Comparison of ENCODE assay signal across 8 cellular contexts in genomic region chr3:105752791-105753415, GRCh38.
DNase-seq lines count a peak whose midpoint lies in the region; ATAC-seq and TF ChIP-seq lines count a peak whose summit lies in the region.

No MANE protein-coding gene starts in this region.

- H3K36me3 ChIP-seq in OCI-LY1 (ENCODE audit: insufficient read depth, low read length) = peaks cover 27% of the 10 kb centered on the region

- H3K9me2 ChIP-seq in OCI-LY1 (ENCODE audit: low read depth, low read length) = no peaks in the 10 kb centered on the region

- TF ChIP-seq CTCF in OCI-LY1 (IDR thresholded peaks at IDR 0.05; ENCODE audit: low read length) (no peak), cardiac fibroblast (IDR thresholded peaks at IDR 0.05; ENCODE audit: low read depth, low read length) (no peak)

- H3K27me3 Mint-ChIP-seq in stimulated activated naive CD8-positive, alpha-beta T cell treated with anti-CD3 and anti-CD28 coated beads, Interleukin-15, amount 100 ng/mL, for 72 hours = no peaks in the 10 kb centered on the region

- peak; percentile 83 for ATAC-seq in stimulated activated naive CD8-positive, alpha-beta T cell treated with anti-CD3 and anti-CD28 coated beads, Interleukin-15, amount 100 ng/mL, for 72 hours
- ATAC-seq in GM19023 (IDR thresholded peaks at IDR 0.05; ENCODE audit: unreplicated experiment) = no peak

- peak overlapping the region; percentile 57 for H3K4me2 ChIP-seq in OCI-LY1 (ENCODE audit: low read length)

- H3K4me1 Mint-ChIP-seq in stimulated activated naive CD8-positive, alpha-beta T cell treated with anti-CD3 and anti-CD28 coated beads, Interleukin-15, amount 100 ng/mL, for 72 hours = peaks cover 74% of the 10 kb centered on the region

- no peaks in the 10 kb centered on the region for H4K20me1 ChIP-seq in OCI-LY1 (ENCODE audit: insufficient read depth, low read length)

- H3K4me3 ChIP-seq in OCI-LY1 (ENCODE audit: low read depth, low read length, poor library complexity, severe bottlenecking) = no peak overlapping the region
- H3K4me3 ChIP-seq in cardiac fibroblast (replicated peaks in 1 of 2; ENCODE audit: low read depth in 2 of 2, low read length in 2 of 2) = no peak overlapping the region

- H3K27ac Mint-ChIP-seq in stimulated activated naive CD8-positive, alpha-beta T cell treated with anti-CD3 and anti-CD28 coated beads, Interleukin-15, amount 100 ng/mL, for 72 hours = peak overlapping the region; percentile 81 to 98

- no peaks in the 10 kb centered on the region for H3K27me3 ChIP-seq in OCI-LY1 (ENCODE audit: insufficient read depth, low read length)

- peaks cover 37% of the 10 kb centered on the region for H3K4me1 ChIP-seq in OCI-LY1 (ENCODE audit: insufficient read depth, low read length, severe bottlenecking)

- H3K9ac ChIP-seq in OCI-LY1 (ENCODE audit: low read length) = peak overlapping the region; percentile 46

- intact Hi-C loops in posterior vena cava (cut with DNase I) = no loop called here

- no peaks in the 10 kb centered on the region for H3K79me2 ChIP-seq in OCI-LY1 (ENCODE audit: insufficient read depth, low read length)

- no peak overlapping the region for H2AFZ ChIP-seq in OCI-LY1 (ENCODE audit: low read length)

- H3K4me3 Mint-ChIP-seq in stimulated activated naive CD8-positive, alpha-beta T cell treated with anti-CD3 and anti-CD28 coated beads, Interleukin-15, amount 100 ng/mL, for 72 hours = peak overlapping the region; percentile 58 to 79

- H3F3A ChIP-seq in OCI-LY1 (ENCODE audit: insufficient read depth, low read length) = no peaks in the 10 kb centered on the region

- H3K9me3 ChIP-seq in OCI-LY1 (ENCODE audit: low read length) = no peaks in the 10 kb centered on the region; the same call in 1 of the 2 replicates

- H3K27ac ChIP-seq in OCI-LY1 (ENCODE audit: low read depth, low read length, poor library complexity, severe bottlenecking) = peak overlapping the region; percentile 91

- peak; percentile 37 for DNase-seq in stimulated activated CD4-positive, alpha-beta T cell treated with anti-CD3 and anti-CD28 coated beads, Interleukin-15, amount 100 ng/mL, for 24 hours
- no peak for DNase-seq in stimulated activated CD4-positive, alpha-beta T cell treated with anti-CD3 and anti-CD28 coated beads, Interleukin-2, amount 100 ng/mL, for 48 hours
- peak; percentile 41 to 55 for DNase-seq in cardiac fibroblast (ENCODE audit: low read depth in 2 of 2)
- no peak for DNase-seq in stimulated activated naive CD8-positive, alpha-beta T cell treated with anti-CD3 and anti-CD28 coated beads, Interleukin-15, amount 100 ng/mL, for 72 hours
- DNase-seq in posterior vena cava (ENCODE audit: low spot score) = no peak
- no peak for DNase-seq in NCI-H2171 (lab: John Stamatoyannopoulos, UW)

- H3K9me3 Mint-ChIP-seq in stimulated activated naive CD8-positive, alpha-beta T cell treated with anti-CD3 and anti-CD28 coated beads, Interleukin-15, amount 100 ng/mL, for 72 hours = no peaks in the 10 kb centered on the region

Comparison
In these comparisons a context has a peak if more than half of its experiments do, and no peak if none do; other contexts are left out.
1. DNase-seq: peak in stimulated activated CD4-positive, alpha-beta T cell treated with anti-CD3 and anti-CD28 coated beads, Interleukin-15, amount 100 ng/mL, for 24 hours (single experiment) and cardiac fibroblast (2 of 2); none in stimulated activated CD4-positive, alpha-beta T cell treated with anti-CD3 and anti-CD28 coated beads, Interleukin-2, amount 100 ng/mL, for 48 hours (0 of 2), stimulated activated naive CD8-positive, alpha-beta T cell treated with anti-CD3 and anti-CD28 coated beads, Interleukin-15, amount 100 ng/mL, for 72 hours (0 of 2), posterior vena cava (single experiment) and NCI-H2171 (single experiment).